In genomic region chr2:88429929-88430328, GRCh38 we compare ENCODE assay signal across 16 cellular contexts. TPM values are rescaled to one million over a fixed set of nuclear protein-coding genes. Genes with fewer than 3 reads are reported as not detected.
DNase-seq lines count a peak whose midpoint lies in the region; ATAC-seq and TF ChIP-seq lines count a peak whose summit lies in the region.
"Had no signal": no experiment of that assay in that cellular context is flagged by ENCODE, and none has a peak within 500 bp of the region (broad histone marks: within the 10 kb centered on the region; RNA-seq: fewer than 3 reads in every experiment).

No MANE protein-coding gene starts in this region.

- H3K4me1 ChIP-seq in Caco-2, result no peaks in the 10 kb centered on the region
- H3K4me1 ChIP-seq: BLaER1 treated with 17β-estradiol and CSF1 and Interleukin-3, amounts not matched to agents 10 nM and 100 nM had no signal

- no peak overlapping the region for H3K27ac ChIP-seq in WERI-Rb-1
- H3K27ac ChIP-seq: BLaER1 treated with 17β-estradiol and CSF1 and Interleukin-3, amounts not matched to agents 10 nM and 100 nM had no signal

- H3K36me3 Mint-ChIP-seq in Caco-2 (ENCODE audit: insufficient read depth, unreplicated experiment), result no peaks in the 10 kb centered on the region
- H3K36me3 Mint-ChIP-seq: CD4-positive, CD25-positive, alpha-beta regulatory T cell had no signal

- H3K27me3 ChIP-seq in Caco-2 (replicated peaks; ENCODE audit: control insufficient read depth, insufficient read depth, low read length), result no peaks in the 10 kb centered on the region
- H3K27me3 ChIP-seq in H7 (ENCODE audit: control insufficient read depth, insufficient read depth, low read length), result no peaks in the 10 kb centered on the region
- peaks cover 58% of the 10 kb centered on the region for H3K27me3 ChIP-seq in WERI-Rb-1 (ENCODE audit: insufficient read depth, low read depth, severe bottlenecking)
- H3K27me3 ChIP-seq: BLaER1 treated with 17β-estradiol and CSF1 and Interleukin-3, amounts not matched to agents 10 nM and 100 nM had no signal

- H3K36me3 ChIP-seq in Caco-2 (ENCODE audit: control insufficient read depth, insufficient read depth, low read length) (no peaks in the 10 kb centered on the region), H7 (replicated peaks; ENCODE audit: control insufficient read depth, insufficient read depth, low read length) (no peaks in the 10 kb centered on the region), WERI-Rb-1 (no peaks in the 10 kb centered on the region)
- H3K36me3 ChIP-seq: BLaER1 treated with 17β-estradiol and CSF1 and Interleukin-3, amounts not matched to agents 10 nM and 100 nM had no signal

- no peaks in the 10 kb centered on the region for H3K4me1 Mint-ChIP-seq in Caco-2 (ENCODE audit: low read depth, unreplicated experiment)
- H3K4me1 Mint-ChIP-seq: CD4-positive, CD25-positive, alpha-beta regulatory T cell had no signal

- no peak overlapping the region for H3K4me3 Mint-ChIP-seq in Caco-2 (ENCODE audit: unreplicated experiment)
- H3K4me3 Mint-ChIP-seq: CD4-positive, CD25-positive, alpha-beta regulatory T cell had no signal

- intact Hi-C loops in Caco-2 (cut with micrococcal nuclease; ENCODE audit: unreplicated experiment), result no loop called here

- ATAC-seq in HG02973 (IDR thresholded peaks at IDR 0.05; ENCODE audit: unreplicated experiment), result no peak
- ATAC-seq: HCT116 had no signal

- H3K4me3 ChIP-seq in Caco-2 (ENCODE audit: low read depth, low read length) (no peak overlapping the region), H7 (ENCODE audit: insufficient read depth, low read depth, low read length) (no peak overlapping the region), WERI-Rb-1 (ENCODE audit: low read depth, low read length) (no peak overlapping the region)
- H3K4me3 ChIP-seq: BLaER1 treated with 17β-estradiol and CSF1 and Interleukin-3, amounts not matched to agents 10 nM and 100 nM had no signal

- peak overlapping the region; percentile 2 for H3K27ac Mint-ChIP-seq in Caco-2 (ENCODE audit: unreplicated experiment)
- H3K27ac Mint-ChIP-seq: CD4-positive, CD25-positive, alpha-beta regulatory T cell had no signal

- H3K27me3 Mint-ChIP-seq in Caco-2 (ENCODE audit: insufficient read depth, unreplicated experiment), result peaks cover 4% of the 10 kb centered on the region

- H3K9me3 Mint-ChIP-seq in Caco-2 (ENCODE audit: unreplicated experiment), result peaks cover 28% of the 10 kb centered on the region

- BruUV-seq in Caco-2 (replicated peaks; lab: Mats Ljungman, UMichigan), result no TSS peak

- POLR2A ChIA-PET in Caco-2 (lab: Charles Lee), result no interaction called here

- no peak for TF ChIP-seq CTCF in Caco-2 (IDR thresholded peaks at IDR 0.05; ENCODE audit: insufficient read depth in 1 of 2, low read depth in 1 of 2, low read length in 1 of 2, severe bottlenecking in 1 of 2, unreplicated experiment in 1 of 2)
- no peak for TF ChIP-seq CTCF in WERI-Rb-1 (IDR thresholded peaks at IDR 0.05; ENCODE audit: low read depth, low read length)

- CTCF ChIA-PET in Caco-2 (lab: Charles Lee), result no interaction called here

- H3K9me3 ChIP-seq in Caco-2, result peaks cover 3% of the 10 kb centered on the region; the same call in 1 of the 2 replicates
- no peaks in the 10 kb centered on the region for H3K9me3 ChIP-seq in WERI-Rb-1 (ENCODE audit: severe bottlenecking)
- H3K9me3 ChIP-seq: BLaER1 treated with 17β-estradiol and CSF1 and Interleukin-3, amounts not matched to agents 10 nM and 100 nM had no signal

- no peak for TF ChIP-seq POLR2A in erythroblast (IDR thresholded peaks at IDR 0.05; ENCODE audit: low read length)

- DNase-seq in Caco-2 (no peak), H7 (peak; percentile 43), ecto neural progenitor cell (ENCODE audit: low spot score) (peak; percentile 23), iPS-NIHi7 (ENCODE audit: extremely low spot score) (peak; percentile 58), NCI-H446 (lab: John Stamatoyannopoulos, UW) (no peak), WERI-Rb-1 (no peak), erythroblast (lab: John Stamatoyannopoulos, UW) (no peak)
- DNase-seq: 8988T; Calu3; CD4-positive, CD25-positive, alpha-beta regulatory T cell; DMS 273 treated with DMSO at 0.1 percent for 48 hours; GOT3 had no signal

RNA-seq across cellular contexts. Expression of gene FOXI3, which starts 22.6 kb away (rescaled TPM):
- total RNA-seq in Caco-2 (2022), result 0.14 TPM in 1 of 2 replicates, not detected in the other
- total RNA-seq in H7 (2014; rRNA removed; shearing (Covaris generic)), result 1.7 and 2.7 TPM in 2 replicates
- total RNA-seq: Calu3; CD4-positive, CD25-positive, alpha-beta regulatory T cell; HT-29 had no signal

Comparison
In these comparisons a context has a peak if more than half of its experiments do, and no peak if none do; other contexts are left out.
1. DNase-seq: peak in H7 (single experiment), ecto neural progenitor cell (single experiment) and iPS-NIHi7 (single experiment); none in Caco-2 (0 of 2), NCI-H446 (0 of 2), WERI-Rb-1 (single experiment) and erythroblast (0 of 2).